In genomic region chr19:1182068-1182467, GRCh38 we compare ENCODE assay signal across 15 cellular contexts. TPM values are rescaled to one million over a fixed set of nuclear protein-coding genes. Genes with fewer than 3 reads are reported as not detected.
DNase-seq lines count a peak whose midpoint lies in the region; ATAC-seq and TF ChIP-seq lines count a peak whose summit lies in the region.
"Had no signal": no experiment of that assay in that cellular context is flagged by ENCODE, and none has a peak within 500 bp of the region (broad histone marks: within the 10 kb centered on the region; RNA-seq: fewer than 3 reads in every experiment).

No MANE protein-coding gene starts in this region.

- POLR2A ChIA-PET in PC-9 (lab: Charles Lee; ENCODE audit: unreplicated experiment), result no interaction called here

- H3K9ac ChIP-seq in mucosa of rectum (ENCODE audit: low read depth in 1 of 2, low read length in 2 of 2), result peak overlapping the region in 1 of 2 donors; percentile 30
- H3K9ac ChIP-seq: GM23248 had no signal

- H3K4me3 Mint-ChIP-seq in dendritic cell treated with granulocyte-macrophage colony-stimulating factor and Interleukin-4, amounts not matched to agents 40 ng/mL and 50 ng/mL, for 4 days, result no peak overlapping the region

- H3K79me2 ChIP-seq in PC-9 (ENCODE audit: low read depth), result no peaks in the 10 kb centered on the region

- H3K36me3 Mint-ChIP-seq in dendritic cell treated with granulocyte-macrophage colony-stimulating factor and Interleukin-4, amounts not matched to agents 40 ng/mL and 50 ng/mL, for 4 days (ENCODE audit: low read depth), result no peaks in the 10 kb centered on the region

- H3K9me2 ChIP-seq in PC-9 (ENCODE audit: insufficient read depth), result no peaks in the 10 kb centered on the region

- TF ChIP-seq EP300 in upper lobe of left lung (IDR thresholded peaks at IDR 0.05), result no peak

- WGBS in upper lobe of left lung, 2 donors, result 86 to 92% methylated on average over 10 of the region's 10 CpGs

- TF ChIP-seq CTCF in PC-9 (conservative IDR thresholded peaks at IDR 0.05) (no peak), upper lobe of left lung (IDR thresholded peaks at IDR 0.05) (no peak)

- peak overlapping the region; percentile 86 for H3K27ac Mint-ChIP-seq in dendritic cell treated with granulocyte-macrophage colony-stimulating factor and Interleukin-4, amounts not matched to agents 40 ng/mL and 50 ng/mL, for 4 days
- H3K27ac Mint-ChIP-seq: stimulated activated naive CD8-positive, alpha-beta T cell treated with anti-CD3 and anti-CD28 coated beads, Interleukin-15, amount 100 ng/mL, for 72 hours had no signal

- no peaks in the 10 kb centered on the region for H4K20me1 ChIP-seq in PC-9 (ENCODE audit: insufficient read depth)

- H3K27me3 ChIP-seq in PC-9 (ENCODE audit: insufficient read depth, low read depth) (no peaks in the 10 kb centered on the region), mucosa of rectum (ENCODE audit: control insufficient read depth in 2 of 2, insufficient read depth in 2 of 2, low read length in 2 of 2) (no peaks in the 10 kb centered on the region), upper lobe of left lung (no peaks in the 10 kb centered on the region)

- no peaks in the 10 kb centered on the region for H3K36me3 ChIP-seq in PC-9 (ENCODE audit: low read depth)
- H3K36me3 ChIP-seq in mucosa of rectum (ENCODE audit: control insufficient read depth in 2 of 2, insufficient read depth in 2 of 2, low read length in 2 of 2), result no peaks in the 10 kb centered on the region
- H3K36me3 ChIP-seq in upper lobe of left lung, result no peaks in the 10 kb centered on the region
- H3K36me3 ChIP-seq: WERI-Rb-1 had no signal

- H3K27me3 Mint-ChIP-seq in dendritic cell treated with granulocyte-macrophage colony-stimulating factor and Interleukin-4, amounts not matched to agents 40 ng/mL and 50 ng/mL, for 4 days, result no peaks in the 10 kb centered on the region

- intact Hi-C loops in PC-9 (cut with micrococcal nuclease; ENCODE audit: unreplicated experiment), result loop anchor here (5.0 kb wide), 2 partner anchors 65 to 80 kb away; partner anchors contain the start of genes GPX4 and MIDN
- intact Hi-C loops in dendritic cell treated with granulocyte-macrophage colony-stimulating factor and Interleukin-4, amounts not matched to agents 40 ng/mL and 50 ng/mL, for 4 days (cut with micrococcal nuclease), result no loop called here

- ATAC-seq in upper lobe of left lung (ENCODE audit: low FRiP score in 2 of 2), result no peak

- H3K27ac ChIP-seq in PC-9 (peak overlapping the region; percentile 95), mucosa of rectum (ENCODE audit: low read depth in 2 of 2, low read length in 2 of 2) (peak overlapping the region; percentile 32 to 43), upper lobe of left lung (peak overlapping the region; percentile 79 to 94 (median 88))
- H3K27ac ChIP-seq: GM23248, WERI-Rb-1 had no signal

- H2AFZ ChIP-seq in PC-9, result no peak overlapping the region
- H2AFZ ChIP-seq: GM23248 had no signal

- H3K9me3 Mint-ChIP-seq in dendritic cell treated with granulocyte-macrophage colony-stimulating factor and Interleukin-4, amounts not matched to agents 40 ng/mL and 50 ng/mL, for 4 days, result no peaks in the 10 kb centered on the region
- H3K9me3 Mint-ChIP-seq: stimulated activated naive CD8-positive, alpha-beta T cell treated with anti-CD3 and anti-CD28 coated beads, Interleukin-15, amount 100 ng/mL, for 72 hours had no signal

- no peak for TF ChIP-seq POLR2A in upper lobe of left lung (IDR thresholded peaks at IDR 0.05)

- H3K4me3 ChIP-seq in PC-9 (peak overlapping the region; percentile 41; the same call in 1 of the 2 replicates), mucosa of rectum (ENCODE audit: low read length in 2 of 2) (no peak overlapping the region), upper lobe of left lung (no peak overlapping the region)
- H3K4me3 ChIP-seq: GM23248 had no signal

- H3K4me1 ChIP-seq in PC-9 (replicated peaks; ENCODE audit: insufficient read depth) (peaks cover 66% of the 10 kb centered on the region), mucosa of rectum (ENCODE audit: control insufficient read depth in 2 of 2, insufficient read depth in 2 of 2, low read length in 2 of 2) (peaks cover 17 to 31% of the 10 kb centered on the region in 2 donors), upper lobe of left lung (peaks cover 32 to 53% (median 41%) of the 10 kb centered on the region in 4 donors)

- H3K9me3 ChIP-seq in PC-9 (ENCODE audit: insufficient read depth, low read depth) (no peaks in the 10 kb centered on the region), mucosa of rectum (ENCODE audit: control insufficient read depth in 2 of 2, low read length in 2 of 2) (no peaks in the 10 kb centered on the region), upper lobe of left lung (no peaks in the 10 kb centered on the region)

- BruUV-seq in PC-9 (replicated peaks; lab: Mats Ljungman, UMichigan), result no TSS peak

- peaks cover 60% of the 10 kb centered on the region for H3F3A ChIP-seq in PC-9 (ENCODE audit: insufficient read depth, low read depth)

- H3K4me2 ChIP-seq in PC-9, result peak overlapping the region; percentile 84

- peaks cover 76% of the 10 kb centered on the region for H3K4me1 Mint-ChIP-seq in dendritic cell treated with granulocyte-macrophage colony-stimulating factor and Interleukin-4, amounts not matched to agents 40 ng/mL and 50 ng/mL, for 4 days (ENCODE audit: low read depth)

- CTCF ChIA-PET in PC-9 (lab: Charles Lee), result no interaction called here

- DNase-seq in PC-9 (no peak), upper lobe of left lung (no peak), NCI-H1417 (lab: John Stamatoyannopoulos, UW) (no peak), foreskin melanocyte (no peak), COLO829 (ENCODE audit: low spot score) (no peak)
- DNase-seq: activated effector memory CD4-positive, alpha-beta T cell treated with anti-CD3 and anti-CD28 coated beads, Interleukin-2, amount 50 U/mL, for 16 hours; dermis blood vessel endothelial cell; GM23248; hippocampal formation; NCI-H187; NCI-H524; stimulated activated naive CD8-positive, alpha-beta T cell treated with anti-CD3 and anti-CD28 coated beads, Interleukin-15, amount 100 ng/mL, for 72 hours had no signal

RNA-seq across cellular contexts. Expression of gene SBNO2, which starts 8.0 kb away (rescaled TPM):
- total RNA-seq in PC-9 (2021), result 75.6 and 82.4 TPM in 2 replicates
- total RNA-seq in upper lobe of left lung, result 100 to 1,000 TPM in 4 of 6 donors, 10 to 100 TPM in 2; 44.8 to 159 (median 106) TPM

RNA-seq across cellular contexts. Expression of gene STK11, which starts 23.5 kb away (rescaled TPM):
- total RNA-seq in PC-9 (2021) (53.0 and 59.5 TPM in 2 replicates), upper lobe of left lung (100 to 1,000 TPM in 1 of 6 donors, 10 to 100 TPM in 5; 50.2 to 168 (median 63.2) TPM)

RNA-seq across cellular contexts. Expression of gene CBARP, which starts 55.7 kb away (rescaled TPM):
- total RNA-seq in PC-9 (2021) (1.8 and 1.9 TPM in 2 replicates), upper lobe of left lung (1 to 10 TPM in 3 of 6 donors, under 1 TPM in 1, not detected in 2; 0.30 to 1.8 (median 1.0) TPM)

RNA-seq across cellular contexts. Expression of gene ATP5F1D, which starts 59.5 kb away (rescaled TPM):
- total RNA-seq in PC-9 (2021), result 157 and 214 TPM in 2 replicates
- total RNA-seq in upper lobe of left lung, result 100 to 1,000 TPM in 3 of 6 donors, 10 to 100 TPM in 3; 56.0 to 187 (median 113) TPM

Comparison
In these comparisons a context has a peak if more than half of its experiments do, and no peak if none do; other contexts are left out.
1. H3K27ac ChIP-seq: peak in every context shown above with its lines; median percentile 95 in PC-9; 88 in upper lobe of left lung; 38 in mucosa of rectum.